ENCODE assay signal across 2 cellular contexts in the genomic region with DNA sequence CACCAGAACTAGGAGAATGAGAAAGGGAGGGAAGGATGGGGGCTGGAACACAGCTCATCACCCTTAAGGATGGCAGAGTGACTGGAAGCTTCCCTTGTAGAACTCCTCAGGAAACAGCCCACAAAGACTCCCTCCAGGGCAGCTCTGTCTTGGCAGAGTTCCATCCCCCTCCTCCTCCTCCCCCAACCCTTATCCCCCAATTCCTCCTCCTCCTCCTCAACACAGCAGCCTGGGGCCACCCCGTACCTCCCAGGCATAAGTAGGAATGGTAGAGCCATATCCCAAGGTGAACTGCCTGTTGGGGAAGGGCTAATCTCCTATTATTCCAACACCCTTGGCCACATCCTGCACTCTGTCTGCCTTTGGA.
TF ChIP-seq lines count a peak whose summit lies in the region.

No MANE protein-coding gene starts in this region.

TF ChIP-seq in A549, 52 proteins besides CTCF, POLR2A, EP300 and RAD21:
- TF ChIP-seq ZNF302 (CRISPR knock-in tag; IDR thresholded peaks at IDR 0.05), result no peak
- TF ChIP-seq ZFP36 (IDR thresholded peaks at IDR 0.05; ENCODE audit: borderline replicate concordance, partially characterized antibody), result no peak
- no peak for TF ChIP-seq CHD4 (IDR thresholded peaks at IDR 0.05; ENCODE audit: borderline replicate concordance)
- TF ChIP-seq TFCP2L1 (CRISPR knock-in tag; IDR thresholded peaks at IDR 0.05), result no peak
- no peak for TF ChIP-seq MAZ (IDR thresholded peaks at IDR 0.05; ENCODE audit: borderline replicate concordance, low read depth, low read length)
- no peak for TF ChIP-seq KDM1A (IDR thresholded peaks at IDR 0.05; ENCODE audit: low read depth)
- TF ChIP-seq SREBF2 (IDR thresholded peaks at IDR 0.05), result no peak
- no peak for TF ChIP-seq HDAC2 (IDR thresholded peaks at IDR 0.05)
- no peak for TF ChIP-seq POLR2AphosphoS2 (conservative IDR thresholded peaks at IDR 0.05; ENCODE audit: low read length)
- no peak for TF ChIP-seq SMC3 (IDR thresholded peaks at IDR 0.05)
- no peak for TF ChIP-seq CBX2 (IDR thresholded peaks at IDR 0.05; ENCODE audit: borderline replicate concordance, low read depth)
- TF ChIP-seq, protein P1, sequence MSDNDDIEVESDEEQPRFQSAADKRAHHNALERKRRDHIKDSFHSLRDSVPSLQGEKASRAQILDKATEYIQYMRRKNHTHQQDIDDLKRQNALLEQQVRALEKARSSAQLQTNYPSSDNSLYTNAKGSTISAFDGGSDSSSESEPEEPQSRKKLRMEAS (IDR thresholded peaks at IDR 0.05), result no peak
- no peak for TF ChIP-seq KDM5A (IDR thresholded peaks at IDR 0.05)
- TF ChIP-seq, protein P2, sequence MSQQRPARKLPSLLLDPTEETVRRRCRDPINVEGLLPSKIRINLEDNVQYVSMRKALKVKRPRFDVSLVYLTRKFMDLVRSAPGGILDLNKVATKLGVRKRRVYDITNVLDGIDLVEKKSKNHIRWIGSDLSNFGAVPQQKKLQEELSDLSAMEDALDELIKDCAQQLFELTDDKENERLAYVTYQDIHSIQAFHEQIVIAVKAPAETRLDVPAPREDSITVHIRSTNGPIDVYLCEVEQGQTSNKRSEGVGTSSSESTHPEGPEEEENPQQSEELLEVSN (IDR thresholded peaks at IDR 0.05; ENCODE audit: borderline replicate concordance, low read depth), result no peak
- TF ChIP-seq JUNB (IDR thresholded peaks at IDR 0.05), result no peak
- no peak for TF ChIP-seq FOSL2 (IDR thresholded peaks at IDR 0.05)
- no peak for TF ChIP-seq FOSL2 (CRISPR knock-in tag; IDR thresholded peaks at IDR 0.05)
- TF ChIP-seq ESRRA (IDR thresholded peaks at IDR 0.05; ENCODE audit: borderline replicate concordance, low read length), result no peak
- TF ChIP-seq, protein P3, sequence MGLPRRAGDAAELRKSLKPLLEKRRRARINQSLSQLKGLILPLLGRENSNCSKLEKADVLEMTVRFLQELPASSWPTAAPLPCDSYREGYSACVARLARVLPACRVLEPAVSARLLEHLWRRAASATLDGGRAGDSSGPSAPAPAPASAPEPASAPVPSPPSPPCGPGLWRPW (IDR thresholded peaks at IDR 0.05), result no peak

TF ChIP-seq in GM23338, 12 proteins besides CTCF, POLR2A, EP300 and RAD21:
- TF ChIP-seq, protein P4, sequence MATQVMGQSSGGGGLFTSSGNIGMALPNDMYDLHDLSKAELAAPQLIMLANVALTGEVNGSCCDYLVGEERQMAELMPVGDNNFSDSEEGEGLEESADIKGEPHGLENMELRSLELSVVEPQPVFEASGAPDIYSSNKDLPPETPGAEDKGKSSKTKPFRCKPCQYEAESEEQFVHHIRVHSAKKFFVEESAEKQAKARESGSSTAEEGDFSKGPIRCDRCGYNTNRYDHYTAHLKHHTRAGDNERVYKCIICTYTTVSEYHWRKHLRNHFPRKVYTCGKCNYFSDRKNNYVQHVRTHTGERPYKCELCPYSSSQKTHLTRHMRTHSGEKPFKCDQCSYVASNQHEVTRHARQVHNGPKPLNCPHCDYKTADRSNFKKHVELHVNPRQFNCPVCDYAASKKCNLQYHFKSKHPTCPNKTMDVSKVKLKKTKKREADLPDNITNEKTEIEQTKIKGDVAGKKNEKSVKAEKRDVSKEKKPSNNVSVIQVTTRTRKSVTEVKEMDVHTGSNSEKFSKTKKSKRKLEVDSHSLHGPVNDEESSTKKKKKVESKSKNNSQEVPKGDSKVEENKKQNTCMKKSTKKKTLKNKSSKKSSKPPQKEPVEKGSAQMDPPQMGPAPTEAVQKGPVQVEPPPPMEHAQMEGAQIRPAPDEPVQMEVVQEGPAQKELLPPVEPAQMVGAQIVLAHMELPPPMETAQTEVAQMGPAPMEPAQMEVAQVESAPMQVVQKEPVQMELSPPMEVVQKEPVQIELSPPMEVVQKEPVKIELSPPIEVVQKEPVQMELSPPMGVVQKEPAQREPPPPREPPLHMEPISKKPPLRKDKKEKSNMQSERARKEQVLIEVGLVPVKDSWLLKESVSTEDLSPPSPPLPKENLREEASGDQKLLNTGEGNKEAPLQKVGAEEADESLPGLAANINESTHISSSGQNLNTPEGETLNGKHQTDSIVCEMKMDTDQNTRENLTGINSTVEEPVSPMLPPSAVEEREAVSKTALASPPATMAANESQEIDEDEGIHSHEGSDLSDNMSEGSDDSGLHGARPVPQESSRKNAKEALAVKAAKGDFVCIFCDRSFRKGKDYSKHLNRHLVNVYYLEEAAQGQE (IDR thresholded peaks at IDR 0.05; ENCODE audit: unreplicated experiment), result no peak
- TF ChIP-seq EZH2 (IDR thresholded peaks at IDR 0.05; ENCODE audit: low read depth, unreplicated experiment), result no peak
